ENCODE assay signal across 26 cellular contexts in genomic region chr10:95428702-95429101, GRCh38.
DNase-seq lines count a peak whose midpoint lies in the region; ATAC-seq and TF ChIP-seq lines count a peak whose summit lies in the region.
"Had no signal": no experiment of that assay in that cellular context is flagged by ENCODE, and none has a peak within 500 bp of the region (broad histone marks: within the 10 kb centered on the region; RNA-seq: fewer than 3 reads in every experiment).

No MANE protein-coding gene starts in this region.

- H3K4me1 Mint-ChIP-seq in T-helper 17 cell = peaks cover 2% of the 10 kb centered on the region

- no peaks in the 10 kb centered on the region for H3K36me3 Mint-ChIP-seq in T-helper 17 cell (ENCODE audit: low read depth)
- H3K36me3 Mint-ChIP-seq: naive thymus-derived CD4-positive, alpha-beta T cell had no signal

- H3K27ac Mint-ChIP-seq in T-helper 17 cell = peak overlapping the region; percentile 6
- H3K27ac Mint-ChIP-seq: H9; T-helper 2 cell treated with Interferon-gamma antibody and Interleukin-4, amounts not matched to agents 5 μg/mL and 100 μg/mL, for 36 hours had no signal

- no peak for TF ChIP-seq POLR2A in esophagus muscularis mucosa (IDR thresholded peaks at IDR 0.05; ENCODE audit: low read depth)

- peaks cover 72 to 100% (median 99%) of the 10 kb centered on the region in 4 donors for H3K4me1 ChIP-seq in esophagus muscularis mucosa
- H3K4me1 ChIP-seq in right cardiac atrium (ENCODE audit: control insufficient read depth, insufficient read depth, low read length) = peaks cover 19% of the 10 kb centered on the region
- H3K4me1 ChIP-seq in tibial artery = peaks cover 0 to 97% (median 70%) of the 10 kb centered on the region in 4 donors

- 39% methylated on average over 2 of the region's 2 CpGs for WGBS in esophagus muscularis mucosa
- WGBS in right cardiac atrium = 31% methylated on average over 2 of the region's 2 CpGs

- no peak overlapping the region for H3K4me3 Mint-ChIP-seq in T-helper 17 cell
- H3K4me3 Mint-ChIP-seq: activated T-cell treated with anti-CD3 and anti-CD28 coated beads, Interleukin-2, amount 50 U/mL, for 4 hours; H9; naive thymus-derived CD4-positive, alpha-beta T cell; T-helper 2 cell treated with Interferon-gamma antibody and Interleukin-4, amounts not matched to agents 5 μg/mL and 100 μg/mL, for 36 hours had no signal

- intact Hi-C loops in esophagus muscularis mucosa (cut with DNase I) = no loop called here
- intact Hi-C loops in right cardiac atrium (cut with DNase I) = loop anchor here in 2 of 4 donors (10.0 kb wide), 1 partner anchor 54 kb away; no protein-coding TSS in a partner anchor
- intact Hi-C loops in tibial artery (cut with DNase I; ENCODE audit: low total_unique reads) = loop anchor here (5.0 kb wide), 1 partner anchor 51 kb away; no protein-coding TSS in a partner anchor

- no peak for ATAC-seq in T-helper 17 cell
- ATAC-seq in right cardiac atrium = peak; percentile 38 to 64
- no peak for ATAC-seq in HG03097 (IDR thresholded peaks at IDR 0.05; ENCODE audit: low FRiP score, unreplicated experiment)
- ATAC-seq: activated T-cell treated with anti-CD3 and anti-CD28 coated beads, Interleukin-2, amount 50 U/mL, for 4 hours; esophagus mucosa; naive thymus-derived CD4-positive, alpha-beta T cell; PC-3 had no signal

- no peak for DNase-seq in T-helper 17 cell
- DNase-seq in esophagus muscularis mucosa (ENCODE audit: extremely low spot score) = no peak
- DNase-seq in right cardiac atrium = peak; percentile 55 to 76 (median 76)
- DNase-seq in tibial artery = no peak
- DNase-seq in HCEC 1CT = no peak
- DNase-seq in activated effector memory CD4-positive, alpha-beta T cell treated with Interleukin-2 at 50 U/mL for 16 hours = no peak
- DNase-seq: activated CD4-positive, alpha-beta T cell treated with anti-CD3 and anti-CD28 coated beads for 4 hours; activated naive CD4-positive, alpha-beta T cell; activated T-cell treated with anti-CD3 and anti-CD28 coated beads, Interleukin-2, amount 50 U/mL, for 4 hours; cortex of kidney; GF-D8; H9; left lung; naive thymus-derived CD4-positive, alpha-beta T cell; NCI-H1092 treated with DMSO at 0.1 percent for 48 hours; NCI-H2029; NCI-H526; NK-92 treated with Interleukin-12 subunit alpha and Interleukin-12 subunit beta, amount 100 ng/mL, for 24 hours; occipital lobe; PC-3; retina; SHP77; stimulated activated CD4-positive, alpha-beta T cell treated with anti-CD3 and anti-CD28 coated beads, Interleukin-2, amount 100 ng/mL, for 48 hours had no signal

- H3K27me3 Mint-ChIP-seq in T-helper 17 cell = peaks cover 14% of the 10 kb centered on the region

- peaks cover 28 to 78% (median 73%) of the 10 kb centered on the region in 4 donors for H3K36me3 ChIP-seq in esophagus muscularis mucosa
- peaks cover 55 to 78% (median 77%) of the 10 kb centered on the region in 3 donors for H3K36me3 ChIP-seq in tibial artery
- H3K36me3 ChIP-seq: left lung had no signal

- TF ChIP-seq CTCF in esophagus muscularis mucosa (IDR thresholded peaks at IDR 0.05) (no peak), tibial artery (IDR thresholded peaks at IDR 0.05) (no peak)

- no peaks in the 10 kb centered on the region for H3K9me3 ChIP-seq in T-helper 17 cell (ENCODE audit: control insufficient read depth, low read length, poor library complexity, severe bottlenecking)
- no peaks in the 10 kb centered on the region for H3K9me3 ChIP-seq in esophagus muscularis mucosa
- H3K9me3 ChIP-seq in right cardiac atrium (ENCODE audit: control insufficient read depth, low read length) = no peaks in the 10 kb centered on the region
- no peaks in the 10 kb centered on the region for H3K9me3 ChIP-seq in tibial artery
- H3K9me3 ChIP-seq: left lung had no signal

- peak overlapping the region; percentile 85 to 97 (median 94) for H3K27ac ChIP-seq in esophagus muscularis mucosa (replicated peaks in 1 of 4)
- H3K27ac ChIP-seq in right cardiac atrium (ENCODE audit: low read length) = peak overlapping the region; percentile 46
- H3K27ac ChIP-seq in tibial artery = peak overlapping the region; percentile 80 to 91

- H3K27me3 ChIP-seq in esophagus muscularis mucosa = no peaks in the 10 kb centered on the region
- H3K27me3 ChIP-seq in right cardiac atrium (ENCODE audit: control insufficient read depth, insufficient read depth) = no peaks in the 10 kb centered on the region
- H3K27me3 ChIP-seq in tibial artery = no peaks in the 10 kb centered on the region
- H3K27me3 ChIP-seq: left lung had no signal

- TF ChIP-seq EP300 in esophagus muscularis mucosa (IDR thresholded peaks at IDR 0.05) = no peak

- H3K4me3 ChIP-seq in esophagus muscularis mucosa (no peak overlapping the region), right cardiac atrium (ENCODE audit: low read length) (no peak overlapping the region), tibial artery (no peak overlapping the region)
- H3K4me3 ChIP-seq: left lung had no signal

Comparison
In these comparisons a context has a peak if more than half of its experiments do, and no peak if none do; other contexts are left out.
1. ATAC-seq: peak in right cardiac atrium (2 of 2); none in T-helper 17 cell (single experiment) and HG03097 (single experiment).
2. DNase-seq: peak in right cardiac atrium (3 of 3); none in T-helper 17 cell (0 of 3), esophagus muscularis mucosa (single experiment), tibial artery (0 of 2), HCEC 1CT (single experiment) and activated effector memory CD4-positive, alpha-beta T cell treated with Interleukin-2 at 50 U/mL for 16 hours (single experiment).
3. Peak in every context shown above with its lines, with median percentiles within 50 percentile points of each other: H3K27ac ChIP-seq.